8 cellular contexts compared by ENCODE assay signal in genomic region chr15:78018968-78019644, GRCh38. TPM values are rescaled to one million over a fixed set of nuclear protein-coding genes. Genes with fewer than 3 reads are reported as not detected.
DNase-seq lines count a peak whose midpoint lies in the region; ATAC-seq and TF ChIP-seq lines count a peak whose summit lies in the region.

No MANE protein-coding gene starts in this region.

- H3K9me3 ChIP-seq in right cardiac atrium (ENCODE audit: control insufficient read depth, low read length) (no peaks in the 10 kb centered on the region), right atrium auricular region (no peaks in the 10 kb centered on the region), vagina (no peaks in the 10 kb centered on the region), sigmoid colon (no peaks in the 10 kb centered on the region)

- H3K36me3 ChIP-seq in right atrium auricular region (peaks cover 50% of the 10 kb centered on the region), vagina (peaks cover 0 to 43% of the 10 kb centered on the region in 2 donors), sigmoid colon (peaks cover 2 to 54% (median 23%) of the 10 kb centered on the region in 4 donors)

- peaks cover 4% of the 10 kb centered on the region for H3K4me1 ChIP-seq in right cardiac atrium (ENCODE audit: control insufficient read depth, insufficient read depth, low read length)
- peaks cover 0 to 24% of the 10 kb centered on the region in 2 donors for H3K4me1 ChIP-seq in right atrium auricular region
- peaks cover 40% of the 10 kb centered on the region for H3K4me1 ChIP-seq in vagina
- peaks cover 0 to 13% (median 5%) of the 10 kb centered on the region in 4 donors for H3K4me1 ChIP-seq in sigmoid colon

- TF ChIP-seq POLR2A in erythroblast (IDR thresholded peaks at IDR 0.05; ENCODE audit: low read length) (no peak), vagina (IDR thresholded peaks at IDR 0.05) (no peak), sigmoid colon (IDR thresholded peaks at IDR 0.05) (no peak)

- peak; percentile 34 to 42 for ATAC-seq in right cardiac atrium

- no peaks in the 10 kb centered on the region for H3K27me3 ChIP-seq in right cardiac atrium (ENCODE audit: control insufficient read depth, insufficient read depth)
- no peaks in the 10 kb centered on the region for H3K27me3 ChIP-seq in right atrium auricular region
- no peaks in the 10 kb centered on the region for H3K27me3 ChIP-seq in vagina
- H3K27me3 ChIP-seq in sigmoid colon = no peaks in the 10 kb centered on the region

- H3K27ac ChIP-seq in right cardiac atrium (ENCODE audit: low read length) (no peak overlapping the region), right atrium auricular region (no peak overlapping the region), vagina (peak overlapping the region; percentile 24), sigmoid colon (no peak overlapping the region)

- 67% methylated on average over 11 of the region's 11 CpGs for WGBS in right cardiac atrium
- WGBS in sigmoid colon, 2 donors = 44 to 45% methylated on average over 11 of the region's 11 CpGs

- no peak overlapping the region for H3K4me3 ChIP-seq in right cardiac atrium (ENCODE audit: low read length)
- H3K4me3 ChIP-seq in right atrium auricular region = no peak overlapping the region
- H3K4me3 ChIP-seq in vagina = no peak overlapping the region
- no peak overlapping the region for H3K4me3 ChIP-seq in sigmoid colon

- DNase-seq in right cardiac atrium (no peak), right atrium auricular region (ENCODE audit: low spot score) (no peak), NOMO-1 treated with DMSO at 0.1 percent for 48 hours (lab: John Stamatoyannopoulos, UW; ENCODE audit: unreplicated experiment) (peak; percentile 75), erythroblast (lab: John Stamatoyannopoulos, UW) (peak; percentile 53 to 83), vagina (ENCODE audit: extremely low spot score in 2 of 2) (no peak), sigmoid colon (no peak), NCI-H187 treated with DMSO at 0.1 percent for 48 hours (lab: John Stamatoyannopoulos, UW) (no peak), NCI-H526 treated with DMSO at 0.1 percent for 48 hours (lab: John Stamatoyannopoulos, UW) (no peak)

- no peak for TF ChIP-seq EP300 in sigmoid colon (IDR thresholded peaks at IDR 0.05)

- TF ChIP-seq CTCF in right atrium auricular region (IDR thresholded peaks at IDR 0.05) (no peak), vagina (IDR thresholded peaks at IDR 0.05) (no peak), sigmoid colon (IDR thresholded peaks at IDR 0.05) (no peak)

- intact Hi-C loops in right cardiac atrium (cut with DNase I) (loop anchor here in 1 of 4 donors (10.0 kb wide), 1 partner anchor 86 kb away; no protein-coding TSS in a partner anchor), vagina (cut with DNase I) (no loop called here), sigmoid colon (cut with DNase I) (no loop called here)

RNA-seq across cellular contexts. Expression of gene TBC1D2B, which starts 58.4 kb away (rescaled TPM):
- total RNA-seq in right cardiac atrium (10 to 100 TPM; 14.0 to 19.8 (median 15.6) TPM), right atrium auricular region (10 to 100 TPM; 12.5 to 27.7 TPM), vagina (63.6 TPM), sigmoid colon (10 to 100 TPM; 25.3 to 47.1 (median 37.6) TPM)
- polyA plus RNA-seq in right cardiac atrium (8.2 TPM), sigmoid colon (10 to 100 TPM in 2 of 3 donors, 1 to 10 TPM in 1; 7.6 to 30.3 (median 13.2) TPM)

Comparison
In these comparisons a context has a peak if more than half of its experiments do, and no peak if none do; other contexts are left out.
1. DNase-seq: peak in NOMO-1 treated with DMSO at 0.1 percent for 48 hours (single experiment) and erythroblast (2 of 2); none in right cardiac atrium (0 of 3), right atrium auricular region (single experiment), vagina (0 of 2), sigmoid colon (single experiment), NCI-H187 treated with DMSO at 0.1 percent for 48 hours (single experiment) and NCI-H526 treated with DMSO at 0.1 percent for 48 hours (single experiment).